Comparison of ENCODE assay signal across 15 cellular contexts in the genomic region with DNA sequence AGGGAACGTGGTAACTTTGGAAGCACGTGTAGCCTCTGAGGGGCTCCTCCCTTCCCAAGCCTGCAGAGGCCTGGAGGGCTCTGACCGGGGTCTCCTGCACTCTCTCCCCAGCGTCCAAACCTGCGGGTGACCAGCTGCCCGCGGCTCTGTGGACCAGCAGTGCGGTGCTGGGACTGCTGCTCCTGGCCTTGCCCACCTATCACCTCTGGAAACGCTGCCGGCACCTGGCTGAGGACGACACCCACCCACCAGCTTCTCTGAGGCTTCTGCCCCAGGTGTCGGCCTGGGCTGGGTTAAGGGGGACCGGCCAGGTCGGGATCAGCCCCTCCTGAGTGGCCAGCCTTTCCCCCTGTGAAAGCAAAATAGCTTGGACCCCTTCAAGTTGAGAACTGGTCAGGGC. TPM values are rescaled to one million over a fixed set of nuclear protein-coding genes. Genes with fewer than 3 reads are reported as not detected.
DNase-seq lines count a peak whose midpoint lies in the region; ATAC-seq and TF ChIP-seq lines count a peak whose summit lies in the region.
"Had no signal": no experiment of that assay in that cellular context is flagged by ENCODE, and none has a peak within 500 bp of the region (broad histone marks: within the 10 kb centered on the region; RNA-seq: fewer than 3 reads in every experiment).

No MANE protein-coding gene starts in this region.

- H3K27ac Mint-ChIP-seq in H9: no peak overlapping the region
- peak overlapping the region; percentile 73 for H3K27ac Mint-ChIP-seq in stimulated activated naive B cell treated with anti-CD40 and anti-IgM and Interleukin-4, amounts not matched to agents 10 μg/mL and 1 μg/mL and 100 μg/mL, for 72 hours
- H3K27ac Mint-ChIP-seq: HFFc6 had no signal

- H3K79me2 ChIP-seq in H9 (ENCODE audit: insufficient read depth, low read length): no peaks in the 10 kb centered on the region

- H2BK15ac ChIP-seq in H9 (ENCODE audit: low read depth, low read length): no peak overlapping the region
- H2BK15ac ChIP-seq in neuronal stem cell (ENCODE audit: low read length): no peak overlapping the region

- H2AFZ ChIP-seq in H9 (ENCODE audit: low read length) (no peak overlapping the region), neuronal stem cell (ENCODE audit: low read length) (no peak overlapping the region)

- no CpG with 5 or more reads among the region's 14 CpGs for WGBS in H9 (ENCODE audit: extremely low coverage, insufficient read length, low lambda C conversion rate)
- WGBS in neuronal stem cell (ENCODE audit: extremely low coverage in 2 of 2, insufficient read length in 2 of 2, insufficient replicate concordance in 1 of 2), 2 donors: no CpG with 5 or more reads among the region's 14 CpGs

- H3K9me3 Mint-ChIP-seq in H9: peaks cover 5 to 7% of the 10 kb centered on the region in 2 experiments; a peak in 3 of 5 replicates
- peaks cover 0 to 3% of the 10 kb centered on the region in 2 donors for H3K9me3 Mint-ChIP-seq in stimulated activated naive B cell treated with anti-CD40 and anti-IgM and Interleukin-4, amounts not matched to agents 10 μg/mL and 1 μg/mL and 100 μg/mL, for 72 hours
- H3K9me3 Mint-ChIP-seq: CD4-positive, alpha-beta memory T cell; HFFc6 had no signal

- H3K18ac ChIP-seq in H9 (ENCODE audit: insufficient read length, low read depth, low read length): no peak overlapping the region
- peak overlapping the region; percentile 38 for H3K18ac ChIP-seq in neuronal stem cell (ENCODE audit: low read length)

- no peak overlapping the region for H2BK20ac ChIP-seq in H9 (ENCODE audit: low read depth, low read length, poor library complexity, severe bottlenecking)

- ATAC-seq in stimulated activated naive B cell treated with anti-CD40 and anti-IgM and Interleukin-4, amounts not matched to agents 10 μg/mL and 1 μg/mL and 100 μg/mL, for 72 hours (replicated peaks): no peak
- ATAC-seq in HG03095 (IDR thresholded peaks at IDR 0.05; ENCODE audit: unreplicated experiment) (no peak), GM21786 (IDR thresholded peaks at IDR 0.05; ENCODE audit: unreplicated experiment) (no peak)
- ATAC-seq: GM12878, HepG2 had no signal

- no peak overlapping the region for H2BK12ac ChIP-seq in H9 (ENCODE audit: insufficient read length, low read depth, low read length)
- peak overlapping the region; percentile 41 for H2BK12ac ChIP-seq in neuronal stem cell (ENCODE audit: low read length)

- TF ChIP-seq CTCF in H9 (conservative IDR thresholded peaks at IDR 0.05): no peak

- peak; percentile 24 for DNase-seq in H9
- peak; percentile 47 for DNase-seq in islet precursor cell
- DNase-seq in neuronal stem cell (ENCODE audit: low spot score): no peak
- no peak for DNase-seq in stimulated activated naive B cell treated with anti-CD40 and anti-IgM and Interleukin-4, amounts not matched to agents 10 μg/mL and 1 μg/mL and 100 μg/mL, for 72 hours
- no peak for DNase-seq in activated CD4-positive, alpha-beta T cell treated with anti-CD3 and anti-CD28 coated beads, Interleukin-2, amount 50 U/mL, for 48 hours
- DNase-seq: CD4-positive, alpha-beta memory T cell; DMS79; HCEC 1CT; HFFc6 had no signal

- no peak overlapping the region for H3K9ac ChIP-seq in H9 (ENCODE audit: extremely low read depth, insufficient read length, low read length)
- H3K9ac ChIP-seq in neuronal stem cell (ENCODE audit: low read depth, low read length, poor library complexity): no peak overlapping the region

- peaks cover 12 to 15% of the 10 kb centered on the region in 2 experiments for H3K4me1 Mint-ChIP-seq in H9
- peaks cover 23 to 36% of the 10 kb centered on the region in 2 donors for H3K4me1 Mint-ChIP-seq in stimulated activated naive B cell treated with anti-CD40 and anti-IgM and Interleukin-4, amounts not matched to agents 10 μg/mL and 1 μg/mL and 100 μg/mL, for 72 hours

- H3K4me2 ChIP-seq in H9 (ENCODE audit: insufficient read depth, insufficient read length, low read length) (no peak overlapping the region), neuronal stem cell (ENCODE audit: insufficient read depth, low read length, poor library complexity, severe bottlenecking) (no peak overlapping the region)

- no peak overlapping the region for H4K5ac ChIP-seq in H9 (ENCODE audit: insufficient read length, low read depth, low read length)

- no peaks in the 10 kb centered on the region for H3K4me1 ChIP-seq in H9 (ENCODE audit: insufficient read depth, low read length)
- H3K4me1 ChIP-seq in neuronal stem cell (ENCODE audit: control insufficient read depth in 2 of 2, insufficient read depth in 1 of 2, low read depth in 1 of 2, low read length in 2 of 2): peaks cover 5 to 8% of the 10 kb centered on the region in 2 donors

- H3K9me3 ChIP-seq in H9 (ENCODE audit: control insufficient read depth, low read depth, low read length): no peaks in the 10 kb centered on the region
- H3K9me3 ChIP-seq in neuronal stem cell (replicated peaks in 1 of 2; ENCODE audit: control insufficient read depth in 2 of 2, insufficient read depth in 1 of 2, low read depth in 1 of 2, low read length in 2 of 2): peaks cover 0 to 5% of the 10 kb centered on the region in 2 donors

- peaks cover 6 to 11% (median 8%) of the 10 kb centered on the region in 3 experiments; a peak in 5 of 7 replicates for H3K36me3 Mint-ChIP-seq in H9 (ENCODE audit: insufficient read depth in 1 of 3, low read depth in 3 of 3)
- H3K36me3 Mint-ChIP-seq in stimulated activated naive B cell treated with anti-CD40 and anti-IgM and Interleukin-4, amounts not matched to agents 10 μg/mL and 1 μg/mL and 100 μg/mL, for 72 hours: peaks cover 6 to 21% of the 10 kb centered on the region in 2 donors

- no peak overlapping the region for H4K8ac ChIP-seq in H9 (replicated peaks; ENCODE audit: insufficient read length, low read depth, low read length)
- peak overlapping the region; percentile 3 for H4K8ac ChIP-seq in neuronal stem cell (ENCODE audit: low read depth, low read length)

- H4K20me1 ChIP-seq in H9 (ENCODE audit: control insufficient read depth, insufficient read depth, insufficient read length): no peaks in the 10 kb centered on the region

- peaks cover 2 to 8% of the 10 kb centered on the region in 2 donors for H3K36me3 ChIP-seq in neuronal stem cell (replicated peaks in 1 of 2; ENCODE audit: control insufficient read depth in 2 of 2, insufficient read depth in 2 of 2, low read length in 2 of 2)

- H3K14ac ChIP-seq in H9 (ENCODE audit: insufficient read depth, low read length) (no peak overlapping the region), neuronal stem cell (ENCODE audit: low read length) (no peak overlapping the region)

- H3K4ac ChIP-seq in H9 (ENCODE audit: low read depth, low read length): no peak overlapping the region
- H3K4ac ChIP-seq in neuronal stem cell (ENCODE audit: low read length): no peak overlapping the region

- H3K27ac ChIP-seq in H9 (ENCODE audit: insufficient read length, low read depth, low read length) (no peak overlapping the region), neuronal stem cell (replicated peaks; ENCODE audit: low read length) (no peak overlapping the region)
- H3K27ac ChIP-seq: C4-2B had no signal

- H3K56ac ChIP-seq in H9 (ENCODE audit: insufficient read length, low read depth, low read length): no peak overlapping the region

- no peak overlapping the region for H3T11ph ChIP-seq in H9 (ENCODE audit: low read length)

- H3K79me1 ChIP-seq in H9 (ENCODE audit: insufficient read depth, low read depth, low read length, poor library complexity, severe bottlenecking) (no peaks in the 10 kb centered on the region), neuronal stem cell (ENCODE audit: low read depth, low read length) (peaks cover 2% of the 10 kb centered on the region)

- H3K27me3 ChIP-seq in H9 (ENCODE audit: insufficient read depth, low read length): no peaks in the 10 kb centered on the region; the same call in 1 of the 2 replicates
- peaks cover 0 to 4% (median 3%) of the 10 kb centered on the region in 3 experiments for H3K27me3 ChIP-seq in neuronal stem cell (ENCODE audit: control insufficient read depth in 3 of 3, insufficient read depth in 3 of 3, low read depth in 1 of 3, low read length in 3 of 3)

- H3K4me3 Mint-ChIP-seq in H9: no peak overlapping the region
- no peak overlapping the region for H3K4me3 Mint-ChIP-seq in stimulated activated naive B cell treated with anti-CD40 and anti-IgM and Interleukin-4, amounts not matched to agents 10 μg/mL and 1 μg/mL and 100 μg/mL, for 72 hours
- H3K4me3 Mint-ChIP-seq: B cell, HFFc6 had no signal

- H3K27me3 Mint-ChIP-seq in H9 (ENCODE audit: low read depth): peaks cover 35% of the 10 kb centered on the region
- H3K27me3 Mint-ChIP-seq in stimulated activated naive B cell treated with anti-CD40 and anti-IgM and Interleukin-4, amounts not matched to agents 10 μg/mL and 1 μg/mL and 100 μg/mL, for 72 hours: peaks cover 1 to 2% of the 10 kb centered on the region in 2 donors
- H3K27me3 Mint-ChIP-seq: B cell; CD4-positive, alpha-beta memory T cell had no signal

- no peak overlapping the region for H2AK5ac ChIP-seq in H9 (ENCODE audit: insufficient read length, low read length)
- peak overlapping the region; percentile 81 for H2AK5ac ChIP-seq in neuronal stem cell (ENCODE audit: low read depth, low read length)

- peaks cover 8% of the 10 kb centered on the region for H3K23me2 ChIP-seq in H9 (ENCODE audit: insufficient read length, low read depth, low read length, poor library complexity, severe bottlenecking)

- H3K23ac ChIP-seq in H9 (ENCODE audit: insufficient read length, low read depth, low read length) (no peak overlapping the region), neuronal stem cell (ENCODE audit: low read depth, low read length, poor library complexity) (peak overlapping the region; percentile 20)

- no peak overlapping the region for H2BK5ac ChIP-seq in H9 (ENCODE audit: insufficient read length, low read length)
- peak overlapping the region; percentile 66 for H2BK5ac ChIP-seq in neuronal stem cell (ENCODE audit: low read length)

- no peak overlapping the region for H3K4me3 ChIP-seq in neuronal stem cell (ENCODE audit: low read length in 2 of 2)
- H3K4me3 ChIP-seq: GM12878 had no signal

- H4K91ac ChIP-seq in H9 (ENCODE audit: insufficient read length, low read depth, low read length) (no peak overlapping the region), neuronal stem cell (ENCODE audit: low read depth, low read length, poor library complexity) (no peak overlapping the region)

- H2BK120ac ChIP-seq in H9 (ENCODE audit: low read depth, low read length, poor library complexity, severe bottlenecking): no peak overlapping the region
- H2BK120ac ChIP-seq in neuronal stem cell (ENCODE audit: low read depth, low read length): no peak overlapping the region

RNA-seq across cellular contexts. Expression of gene TPGS1, which starts 2.7 kb away (rescaled TPM):
- 7.4 and 8.1 TPM in 2 replicates for total RNA-seq in H9 (2021)
- polyA plus RNA-seq in neuronal stem cell (2013, experiment 1 of 2): 6.3 TPM
- polyA plus RNA-seq in neuronal stem cell (2013, experiment 2 of 2): 6.2 TPM

RNA-seq across cellular contexts. Expression of gene MADCAM1, which starts 8.3 kb away (rescaled TPM):
- total RNA-seq in H9 (2021): 0.72 and 1.2 TPM in 2 replicates
- polyA plus RNA-seq in neuronal stem cell (2013, experiment 1 of 2): 0.89 TPM
- 0.91 TPM for polyA plus RNA-seq in neuronal stem cell (2013, experiment 2 of 2)

RNA-seq across cellular contexts. Expression of gene CDC34, which starts 26.9 kb away (rescaled TPM):
- total RNA-seq in H9 (2021): 109 and 112 TPM in 2 replicates
- 109 TPM for polyA plus RNA-seq in neuronal stem cell (2013, experiment 1 of 2)
- polyA plus RNA-seq in neuronal stem cell (2013, experiment 2 of 2): 105 TPM

RNA-seq across cellular contexts. Expression of gene GZMM, which starts 39.2 kb away (rescaled TPM):
- 0.64 and 0.66 TPM in 2 replicates for total RNA-seq in H9 (2021)
- 0.04 TPM for polyA plus RNA-seq in neuronal stem cell (2013, experiment 1 of 2)
- 0.06 TPM for polyA plus RNA-seq in neuronal stem cell (2013, experiment 2 of 2)
- total RNA-seq: B cell, HepG2 had no signal

RNA-seq across cellular contexts. Expression of gene SHC2, which starts 43.8 kb away (rescaled TPM):
- 16.6 and 18.0 TPM in 2 replicates for total RNA-seq in H9 (2021)
- 29.6 TPM for polyA plus RNA-seq in neuronal stem cell (2013, experiment 1 of 2)
- 28.3 TPM for polyA plus RNA-seq in neuronal stem cell (2013, experiment 2 of 2)
- total RNA-seq: B cell, HFFc6 had no signal
- polyA plus RNA-seq: CD4-positive, alpha-beta memory T cell; GM12878 had no signal

Comparison
In these comparisons a context has a peak if more than half of its experiments do, and no peak if none do; other contexts are left out.
1. DNase-seq: peak in H9 (single experiment) and islet precursor cell (single experiment); none in neuronal stem cell (single experiment), stimulated activated naive B cell treated with anti-CD40 and anti-IgM and Interleukin-4, amounts not matched to agents 10 μg/mL and 1 μg/mL and 100 μg/mL, for 72 hours (single experiment) and activated CD4-positive, alpha-beta T cell treated with anti-CD3 and anti-CD28 coated beads, Interleukin-2, amount 50 U/mL, for 48 hours (0 of 2).